ENCODE assay signal across 12 cellular contexts in genomic region chr2:237766334-237766733, GRCh38. TPM values are rescaled to one million over a fixed set of nuclear protein-coding genes. Genes with fewer than 3 reads are reported as not detected.
DNase-seq lines count a peak whose midpoint lies in the region; FAIRE-seq and TF ChIP-seq lines count a peak whose summit lies in the region.
"Had no signal": no experiment of that assay in that cellular context is flagged by ENCODE, and none has a peak within 500 bp of the region (broad histone marks: within the 10 kb centered on the region; RNA-seq: fewer than 3 reads in every experiment).

No MANE protein-coding gene starts in this region.

- no peaks in the 10 kb centered on the region for H3K79me2 ChIP-seq in smooth muscle cell (ENCODE audit: low read depth)

- H3K4me3 ChIP-seq in smooth muscle cell (no peak overlapping the region), Peyer's patch (no peak overlapping the region)
- H3K4me3 ChIP-seq: thyroid gland had no signal

- no peaks in the 10 kb centered on the region for H3K4me1 ChIP-seq in smooth muscle cell (ENCODE audit: low read depth)
- H3K4me1 ChIP-seq in Peyer's patch: no peaks in the 10 kb centered on the region
- H3K4me1 ChIP-seq: thyroid gland had no signal

- FAIRE-seq in GM12891 (lab: Jason Lieb, UNC): peak; percentile 33

- no peak for DNase-seq in GM12891 (ENCODE audit: insufficient read length, low spot score)
- peak; percentile 8 for DNase-seq in amniotic epithelial cell (ENCODE audit: low read depth)
- DNase-seq in hepatic stellate cell (ENCODE audit: low spot score): peak; percentile 54
- DNase-seq in smooth muscle cell (lab: John Stamatoyannopoulos, UW; ENCODE audit: unreplicated experiment): no peak
- DNase-seq in Peyer's patch: no peak
- DNase-seq in NCI-H69 (lab: John Stamatoyannopoulos, UW): no peak
- no peak for DNase-seq in SW480 (ENCODE audit: low spot score)
- DNase-seq: CD4-positive, CD25-positive, alpha-beta regulatory T cell; NCI-H187; NCI-H510A; stimulated activated CD4-positive, alpha-beta T cell treated with anti-CD3 and anti-CD28 coated beads, Interleukin-15, amount 100 ng/mL, for 24 hours; thyroid gland had no signal

- WGBS in smooth muscle cell (ENCODE audit: low lambda C conversion rate): 51% methylated on average over 2 of the region's 2 CpGs

- H3K36me3 ChIP-seq in smooth muscle cell (ENCODE audit: low read depth) (peaks cover 4% of the 10 kb centered on the region), Peyer's patch (peaks cover 0 to 56% (median 0%) of the 10 kb centered on the region in 3 donors)

- TF ChIP-seq POLR2A in GM12891 (IDR thresholded peaks at IDR 0.05; ENCODE audit: low read depth, low read length) (no peak), Peyer's patch (IDR thresholded peaks at IDR 0.05) (no peak)

- H2AFZ ChIP-seq in smooth muscle cell (ENCODE audit: low read depth): no peak overlapping the region

- H3K27ac ChIP-seq in smooth muscle cell (ENCODE audit: low read depth) (peak overlapping the region; percentile 60), Peyer's patch (no peak overlapping the region)
- H3K27ac ChIP-seq: thyroid gland had no signal

- H3K4me2 ChIP-seq in smooth muscle cell: no peak overlapping the region

- H3K27me3 ChIP-seq in smooth muscle cell (ENCODE audit: low read depth) (no peaks in the 10 kb centered on the region), Peyer's patch (no peaks in the 10 kb centered on the region)
- H3K27me3 ChIP-seq: thyroid gland had no signal

- peaks cover 11% of the 10 kb centered on the region for H4K20me1 ChIP-seq in smooth muscle cell (ENCODE audit: low read depth)

- H3F3A ChIP-seq in smooth muscle cell (ENCODE audit: low read depth): no peaks in the 10 kb centered on the region

- H3K9me3 ChIP-seq in smooth muscle cell (replicated peaks; ENCODE audit: low read depth) (no peaks in the 10 kb centered on the region), Peyer's patch (no peaks in the 10 kb centered on the region)
- H3K9me3 ChIP-seq: thyroid gland had no signal

- peak overlapping the region; percentile 15 for H3K9ac ChIP-seq in smooth muscle cell (ENCODE audit: low read depth)

- TF ChIP-seq CTCF in smooth muscle cell (IDR thresholded peaks at IDR 0.05; ENCODE audit: borderline replicate concordance, insufficient read depth, poor library complexity, severe bottlenecking) (no peak), Peyer's patch (IDR thresholded peaks at IDR 0.05) (no peak)

TF ChIP-seq in GM12891, 5 proteins besides CTCF, POLR2A, EP300 and RAD21:
- no peak for TF ChIP-seq SPI1 (IDR thresholded peaks at IDR 0.05; ENCODE audit: low read depth, low read length)
- no peak for TF ChIP-seq POLR2AphosphoS5 (IDR thresholded peaks at IDR 0.05; ENCODE audit: low read depth, low read length)
- TF ChIP-seq PAX5 (IDR thresholded peaks at IDR 0.05; ENCODE audit: insufficient read depth, low read length, severe bottlenecking): no peak
- TF ChIP-seq TAF1 (IDR thresholded peaks at IDR 0.05; ENCODE audit: low read depth, low read length): no peak
- TF ChIP-seq POU2F2 (IDR thresholded peaks at IDR 0.05; ENCODE audit: low read depth, low read length): no peak

RNA-seq across cellular contexts. Expression of gene RBM44, which starts 32.2 kb away (rescaled TPM):
- 0.24 TPM for polyA plus RNA-seq in GM12891 (2012; ENCODE audit: low read depth, missing spikeins)
- total RNA-seq in smooth muscle cell (1.2 and 1.4 TPM in 2 replicates), Peyer's patch (1 to 10 TPM in 2 of 4 donors, under 1 TPM in 2; 0.38 to 2.5 (median 1.4) TPM)
- polyA plus RNA-seq in smooth muscle cell: 0.15 and 0.95 TPM in 2 replicates

Comparison
In these comparisons a context has a peak if more than half of its experiments do, and no peak if none do; other contexts are left out.
1. DNase-seq: peak in amniotic epithelial cell (single experiment) and hepatic stellate cell (single experiment); none in GM12891 (single experiment), smooth muscle cell (single experiment), Peyer's patch (0 of 3), NCI-H69 (single experiment) and SW480 (single experiment).